Comparison of ENCODE assay signal across 10 cellular contexts in genomic region chr11:44305149-44305642, GRCh38. TPM values are rescaled to one million over a fixed set of nuclear protein-coding genes. Genes with fewer than 3 reads are reported as not detected.
DNase-seq lines count a peak whose midpoint lies in the region; ATAC-seq, FAIRE-seq and TF ChIP-seq lines count a peak whose summit lies in the region.
"Had no signal": no experiment of that assay in that cellular context is flagged by ENCODE, and none has a peak within 500 bp of the region (broad histone marks: within the 10 kb centered on the region; RNA-seq: fewer than 3 reads in every experiment).

No MANE protein-coding gene starts in this region.

- POLR2A ChIA-PET in MCF 10A (lab: Yijun Ruan, JAX) (no interaction called here), GM12878 (lab: Charles Lee) (no interaction called here)

- intact Hi-C loops in breast epithelium (cut with DNase I; ENCODE audit: low total_unique reads) (no loop called here), MCF 10A (cut with micrococcal nuclease) (no loop called here), GM12878 (cut with micrococcal nuclease; ENCODE audit: unreplicated experiment) (no loop called here), upper lobe of right lung (cut with DNase I) (no loop called here)

- peaks cover 0 to 4% of the 10 kb centered on the region in 2 donors for H3K4me1 ChIP-seq in breast epithelium
- no peaks in the 10 kb centered on the region for H3K4me1 ChIP-seq in GM12878 (ENCODE audit: control insufficient read depth, insufficient read depth, low read length)
- peaks cover 3 to 10% of the 10 kb centered on the region in 2 donors for H3K4me1 ChIP-seq in mucosa of rectum (ENCODE audit: control insufficient read depth in 2 of 2, insufficient read depth in 2 of 2, low read length in 2 of 2)
- peaks cover 27% of the 10 kb centered on the region for H3K4me1 ChIP-seq in upper lobe of right lung

- TF ChIP-seq RAD21 in GM12878 (IDR thresholded peaks at IDR 0.05; ENCODE audit: insufficient read depth, low read depth, low read length) = no peak

- H3K79me2 ChIP-seq in GM12878 (ENCODE audit: control insufficient read depth, insufficient read depth, low read length) = no peaks in the 10 kb centered on the region

- ATAC-seq in GM12878 = no peak
- ATAC-seq in upper lobe of right lung = no peak
- no peak for ATAC-seq in GM21737 (IDR thresholded peaks at IDR 0.05; ENCODE audit: unreplicated experiment)

- H3K27ac ChIP-seq in breast epithelium (peak overlapping the region; percentile 71 to 87), GM12878 (ENCODE audit: control insufficient read depth, insufficient read depth) (no peak overlapping the region), mucosa of rectum (ENCODE audit: low read depth in 2 of 2, low read length in 2 of 2) (no peak overlapping the region), upper lobe of right lung (no peak overlapping the region)
- H3K27ac ChIP-seq: cardiac muscle cell had no signal

- H3K27me3 Mint-ChIP-seq in MCF 10A (ENCODE audit: insufficient read depth, unreplicated experiment) = peaks cover 30% of the 10 kb centered on the region

- H3K9ac ChIP-seq in GM12878 (ENCODE audit: control insufficient read depth, insufficient read depth, low read length) (no peak overlapping the region), mucosa of rectum (ENCODE audit: low read depth in 1 of 2, low read length in 2 of 2) (no peak overlapping the region)

- DNase-seq in breast epithelium (ENCODE audit: low spot score in 2 of 2) (no peak), MCF 10A (ENCODE audit: unreplicated experiment) (no peak), GM12878 (ENCODE audit: low read depth, low spot score) (no peak), upper lobe of right lung (no peak), urothelium cell line (ENCODE audit: low spot score) (no peak), NCI-H82 treated with DMSO at 0.1 percent for 48 hours (lab: John Stamatoyannopoulos, UW; ENCODE audit: unreplicated experiment) (no peak)
- DNase-seq: SHP77 had no signal

- peak overlapping the region; percentile 82 for H3K4me2 ChIP-seq in GM12878 (ENCODE audit: control insufficient read depth, insufficient read depth)

- H3K4me1 Mint-ChIP-seq in MCF 10A (ENCODE audit: insufficient read depth, unreplicated experiment) = peaks cover 17% of the 10 kb centered on the region

- no peak for TF ChIP-seq EP300 in GM12878 (IDR thresholded peaks at IDR 0.05; ENCODE audit: borderline replicate concordance in 1 of 2, control insufficient read depth in 1 of 2, low read depth in 2 of 2, low read length in 2 of 2)

- no peaks in the 10 kb centered on the region for H3K9me3 Mint-ChIP-seq in MCF 10A (ENCODE audit: unreplicated experiment)

- TF ChIP-seq CTCF in breast epithelium (IDR thresholded peaks at IDR 0.05) (no peak), MCF 10A (IDR thresholded peaks at IDR 0.05; ENCODE audit: unreplicated experiment) (no peak), GM12878 (IDR thresholded peaks at IDR 0.05 in 2 of 3, conservative IDR thresholded peaks at IDR 0.05 in 1 of 3; ENCODE audit: control insufficient read depth in 2 of 3, extremely low read depth in 1 of 3, insufficient read depth in 1 of 3, low read depth in 3 of 3, low read length in 3 of 3) (0 out of 6 replicates have a peak, but pooled peaks of 1 of the 3 experiments have one; percentile 2), upper lobe of right lung (IDR thresholded peaks at IDR 0.05) (no peak)

- in situ Hi-C loops in GM12878 (cut with MboI) = no loop called here

- 7% methylated on average over 13 of the region's 13 CpGs for WGBS in GM12878 (ENCODE audit: insufficient coverage, insufficient replicate concordance, low lambda C conversion rate, missing lambda C conversion rate)

- no peaks in the 10 kb centered on the region for H3K9me3 ChIP-seq in breast epithelium
- no peaks in the 10 kb centered on the region for H3K9me3 ChIP-seq in GM12878 (replicated peaks; ENCODE audit: control insufficient read depth, insufficient read depth, low read length)
- H3K9me3 ChIP-seq in mucosa of rectum (ENCODE audit: control insufficient read depth in 2 of 2, low read length in 2 of 2) = no peaks in the 10 kb centered on the region
- no peaks in the 10 kb centered on the region for H3K9me3 ChIP-seq in upper lobe of right lung

- no peaks in the 10 kb centered on the region for H4K20me1 ChIP-seq in GM12878 (ENCODE audit: control insufficient read depth, insufficient read depth)

- H2AFZ ChIP-seq in GM12878 (ENCODE audit: control insufficient read depth, low read depth, low read length) = no peak overlapping the region

- TF ChIP-seq POLR2A in breast epithelium (IDR thresholded peaks at IDR 0.05) (no peak), GM12878 (IDR thresholded peaks at IDR 0.05; ENCODE audit: low read depth, low read length) (no peak)

- H3K4me3 Mint-ChIP-seq in MCF 10A (ENCODE audit: unreplicated experiment) = no peak overlapping the region

- SMC1A ChIA-PET in GM12878 (lab: Charles Lee; ENCODE audit: uncharacterized antibody, unreplicated experiment) = no interaction called here

- H3K27ac Mint-ChIP-seq in MCF 10A (ENCODE audit: low read depth, unreplicated experiment) = no peak overlapping the region

- H3K36me3 Mint-ChIP-seq in MCF 10A (ENCODE audit: insufficient read depth, unreplicated experiment) = no peaks in the 10 kb centered on the region

- BruUV-seq in MCF 10A (replicated peaks; lab: Mats Ljungman, UMichigan) (no TSS peak), GM12878 (replicated peaks; lab: Mats Ljungman, UMichigan) (no TSS peak)

- peak overlapping the region; percentile 48 to 65 (median 58) for H3K4me3 ChIP-seq in breast epithelium
- peak overlapping the region; percentile 60 for H3K4me3 ChIP-seq in GM12878
- peak overlapping the region; percentile 66 to 75 for H3K4me3 ChIP-seq in mucosa of rectum (ENCODE audit: low read length in 2 of 2)
- peak overlapping the region; percentile 57 for H3K4me3 ChIP-seq in upper lobe of right lung
- H3K4me3 ChIP-seq: cardiac muscle cell had no signal

- RAD21 ChIA-PET in GM12878 (lab: Charles Lee; ENCODE audit: unreplicated experiment) = no interaction called here

- FAIRE-seq in GM12878 (lab: Jason Lieb, UNC) = no peak
- FAIRE-seq in urothelium cell line (lab: Jason Lieb, UNC) = no peak

- CTCF ChIA-PET in MCF 10A (lab: Yijun Ruan, JAX) (no interaction called here), GM12878 (lab: Yijun Ruan, JAX) (no interaction called here)

- H3K36me3 ChIP-seq in breast epithelium = no peaks in the 10 kb centered on the region
- no peaks in the 10 kb centered on the region for H3K36me3 ChIP-seq in GM12878 (ENCODE audit: control insufficient read depth in 2 of 2, insufficient read depth in 2 of 2, low read length in 1 of 2)
- H3K36me3 ChIP-seq in mucosa of rectum (ENCODE audit: control insufficient read depth in 2 of 2, insufficient read depth in 2 of 2, low read length in 2 of 2) = no peaks in the 10 kb centered on the region
- no peaks in the 10 kb centered on the region for H3K36me3 ChIP-seq in upper lobe of right lung
- H3K36me3 ChIP-seq: cardiac muscle cell had no signal

- peaks cover 3 to 77% of the 10 kb centered on the region in 2 donors for H3K27me3 ChIP-seq in breast epithelium
- peaks cover 26 to 32% of the 10 kb centered on the region in 2 experiments for H3K27me3 ChIP-seq in GM12878 (replicated peaks in 1 of 2; ENCODE audit: control insufficient read depth in 2 of 2, insufficient read depth in 2 of 2, low read length in 1 of 2)
- peaks cover 64 to 71% of the 10 kb centered on the region in 2 donors for H3K27me3 ChIP-seq in mucosa of rectum (ENCODE audit: control insufficient read depth in 2 of 2, insufficient read depth in 2 of 2, low read length in 2 of 2)
- H3K27me3 ChIP-seq in upper lobe of right lung = peaks cover 84% of the 10 kb centered on the region

TF ChIP-seq in GM12878, 131 proteins besides CTCF, POLR2A, EP300 and RAD21 (continues in another document):
- TF ChIP-seq MXI1 (IDR thresholded peaks at IDR 0.05; ENCODE audit: low read depth, low read length) = no peak
- no peak for TF ChIP-seq FOXM1 (IDR thresholded peaks at IDR 0.05; ENCODE audit: low read depth, low read length)
- no peak for TF ChIP-seq EZH2 (IDR thresholded peaks at IDR 0.05; ENCODE audit: borderline replicate concordance, control insufficient read depth, low read depth, low read length)
- TF ChIP-seq STAT3 (IDR thresholded peaks at IDR 0.05; ENCODE audit: low read depth, low read length) = no peak
- no peak for TF ChIP-seq SREBF2 (IDR thresholded peaks at IDR 0.05; ENCODE audit: low read length)

RNA-seq across cellular contexts. Expression of gene ALX4, which starts 4.7 kb away (rescaled TPM):
- total RNA-seq in breast epithelium = 1 to 10 TPM in 2 of 3 donors, under 1 TPM in 1; under 0.01 to 5.2 (median 1.9) TPM
- not detected in 2 replicates for total RNA-seq in MCF 10A (2022)
- total RNA-seq in GM12878 (2013; cell fraction: nucleolus; rRNA removed) = not detected in 2 replicates
- not detected in 2 replicates for total RNA-seq in GM12878 (2014; rRNA removed)
- not detected in 2 replicates for total RNA-seq in GM12878 (2014; rRNA removed; fragmentation: Illumina TruSeq; extraction: Trizol)
- not detected in 2 replicates for total RNA-seq in GM12878 (2021)
- polyA plus RNA-seq in GM12878 (2011; ENCODE audit: low read depth) = not detected
- polyA plus RNA-seq in GM12878 (2011; rRNA removed) = not detected in 2 replicates
- not detected in 2 replicates for polyA plus RNA-seq in GM12878 (2011; cell fraction: cytosol; rRNA removed)
- not detected in 2 replicates for polyA plus RNA-seq in GM12878 (2011; cell fraction: nucleus; rRNA removed)
- 0.01 TPM in 1 of 2 replicates, not detected in the other for polyA plus RNA-seq in GM12878 (2012)
- not detected in 2 replicates for polyA plus RNA-seq in GM12878 (2014; fragmentation: Illumina TruSeq; extraction: Trizol)
- not detected for polyA plus RNA-seq in GM12878 (2014; fragmentation: Nextera tagmentation; extraction: Ambion mirVana)
- not detected in 2 replicates for polyA plus RNA-seq in GM12878 (2014; rRNA removed)
- polyA plus RNA-seq in GM12878 (2016; fragmentation: Nextera tagmentation; extraction: Ambion mirVana) = not detected
- not detected in 2 replicates for polyA minus RNA-seq in GM12878 (2011; rRNA and poly(A)+ RNA removed)
- polyA minus RNA-seq in GM12878 (2011; cell fraction: cytosol; rRNA and poly(A)+ RNA removed) = not detected in 2 replicates
- polyA minus RNA-seq in GM12878 (2011; cell fraction: nucleus; rRNA and poly(A)+ RNA removed) = not detected in 2 replicates
- not detected for total RNA-seq in upper lobe of right lung
- polyA plus RNA-seq: cardiac muscle cell had no signal

Comparison
In these comparisons a context has a peak if more than half of its experiments do, and no peak if none do; other contexts are left out.
1. H3K27ac ChIP-seq: peak in breast epithelium (2 of 2); none in GM12878 (single experiment), mucosa of rectum (0 of 2) and upper lobe of right lung (single experiment).
2. Peak in every context shown above with its lines, with median percentiles within 50 percentile points of each other: H3K4me3 ChIP-seq.